5 cellular contexts compared by ENCODE assay signal in the genomic region with DNA sequence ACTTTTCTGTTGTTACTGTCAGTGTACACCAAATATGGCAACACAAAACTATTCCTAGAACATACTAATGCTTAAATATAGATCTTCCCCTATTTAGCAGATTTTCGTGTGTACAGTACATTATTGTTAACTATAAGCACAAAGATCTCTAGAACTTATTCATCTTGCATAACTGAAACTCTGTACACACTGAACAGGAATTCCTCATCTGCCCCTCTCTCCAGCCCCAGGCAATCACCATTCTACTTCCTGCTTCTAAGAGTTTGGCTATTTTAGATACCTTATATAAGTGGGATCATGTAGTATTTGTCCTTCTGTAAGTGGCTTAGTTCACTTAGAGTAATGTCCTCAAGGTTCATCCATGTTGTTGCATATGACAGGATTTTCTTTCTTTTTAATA.
"Had no signal": no experiment of that assay in that cellular context is flagged by ENCODE, and none has a peak within 500 bp of the region (broad histone marks: within the 10 kb centered on the region; RNA-seq: fewer than 3 reads in every experiment).

No MANE protein-coding gene starts in this region.

- DNase-seq: H9, HCEC 1CT, KBM-7 had no signal

- H3K4me3 ChIP-seq: GM23338 had no signal

- ATAC-seq: GM23338 had no signal

- H3K27ac Mint-ChIP-seq: GM23338, H9, IgD-negative memory B cell had no signal

- H3K4me3 Mint-ChIP-seq: GM23338, H9, IgD-negative memory B cell had no signal
